In genomic region chr7:5472432-5473315, GRCh38 we compare ENCODE assay signal across 12 cellular contexts.
A peak's percentile ranks its signal among the peaks of the same experiment; 100 is the strongest.
DNase-seq lines count a peak whose midpoint lies in the region; TF ChIP-seq lines count a peak whose summit lies in the region.
"Had no signal": no experiment of that assay in that cellular context is flagged by ENCODE, and none has a peak within 500 bp of the region (broad histone marks: within the 10 kb centered on the region; RNA-seq: fewer than 3 reads in every experiment).

No MANE protein-coding gene starts in this region.

- 0 out of 2 replicates have a peak, but pooled peaks have one; percentile 9 for TF ChIP-seq CTCF in GM12874 (IDR thresholded peaks at IDR 0.05; ENCODE audit: insufficient read depth, low read depth, low read length)

- DNase-seq in NCI-H2227 treated with DMSO at 0.1 percent for 48 hours (lab: John Stamatoyannopoulos, UW) (peak; percentile 98), NCI-H2227 (lab: John Stamatoyannopoulos, UW; ENCODE audit: unreplicated experiment) (no peak), NOMO-1 treated with DMSO at 0.1 percent for 48 hours (lab: John Stamatoyannopoulos, UW; ENCODE audit: unreplicated experiment) (peak; percentile 97), middle frontal gyrus (ENCODE audit: extremely low spot score, low spot score) (no peak), Ammon's horn (ENCODE audit: low spot score) (no peak)
- DNase-seq in effector CD4-positive, alpha-beta T cell = no peak
- DNase-seq: activated naive CD4-positive, alpha-beta T cell treated with anti-CD3 and anti-CD28 coated beads, Interleukin-2, amount 50 U/mL, for 16 hours; Right ventricle myocardium superior; stimulated activated naive B cell treated with anti-CD40 and anti-IgM and Interleukin-4, amounts not matched to agents 10 μg/mL and 1 μg/mL and 100 μg/mL, for 72 hours had no signal

- H3K27ac ChIP-seq in angular gyrus (ENCODE audit: low read depth, low read length) = peak overlapping the region; percentile 19
- H3K27ac ChIP-seq: cardiac muscle cell had no signal

Comparison
In these comparisons a context has a peak if more than half of its experiments do, and no peak if none do; other contexts are left out.
1. DNase-seq: peak in NCI-H2227 treated with DMSO at 0.1 percent for 48 hours (single experiment) and NOMO-1 treated with DMSO at 0.1 percent for 48 hours (single experiment); none in NCI-H2227 (single experiment), middle frontal gyrus (single experiment), effector CD4-positive, alpha-beta T cell (single experiment) and Ammon's horn (single experiment).